In the genomic region with DNA sequence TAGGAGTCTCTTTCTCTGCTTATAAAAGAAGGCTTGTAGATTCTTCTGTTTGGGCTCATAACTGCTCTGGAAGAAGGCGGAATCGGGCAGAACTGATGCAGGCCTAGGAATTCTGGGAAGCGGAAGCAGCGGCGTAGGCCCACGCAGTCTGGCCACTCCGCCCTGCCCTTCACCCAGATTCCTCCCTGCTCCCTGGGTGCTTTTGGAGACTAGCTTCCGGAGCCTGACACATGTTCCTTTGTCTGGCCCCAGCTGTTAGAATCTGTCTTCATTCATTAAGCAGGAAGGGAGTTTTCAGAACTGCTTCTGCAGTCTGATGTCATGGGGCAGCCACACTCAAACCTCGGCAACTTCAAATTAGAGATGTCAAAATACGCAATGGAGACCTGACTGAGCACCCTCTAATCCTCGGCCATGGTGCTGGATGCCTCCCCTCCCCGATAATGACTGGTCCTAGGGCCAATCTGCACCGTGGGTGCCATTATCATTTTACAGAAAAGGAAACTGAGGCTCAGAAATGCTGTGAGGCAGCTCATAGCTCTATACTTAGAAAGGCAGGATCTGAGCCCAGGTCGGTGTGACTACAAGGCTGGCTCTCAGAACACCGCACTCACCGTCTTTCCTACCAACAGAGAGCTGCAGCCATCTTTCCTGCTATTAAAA, we compare ENCODE assay signal across 19 cellular contexts.
A peak's percentile ranks its signal among the peaks of the same experiment; 100 is the strongest.
DNase-seq lines count a peak whose midpoint lies in the region; ATAC-seq, FAIRE-seq and TF ChIP-seq lines count a peak whose summit lies in the region.
"Had no signal": no experiment of that assay in that cellular context is flagged by ENCODE, and none has a peak within 500 bp of the region (broad histone marks: within the 10 kb centered on the region; RNA-seq: fewer than 3 reads in every experiment).

No MANE protein-coding gene starts in this region.

- H2AFZ ChIP-seq in neuron (ENCODE audit: low read depth, low read length), result peak overlapping the region; percentile 39

- no peak overlapping the region for H3K27ac Mint-ChIP-seq in CD4-positive, alpha-beta T cell
- H3K27ac Mint-ChIP-seq: IgD-negative memory B cell had no signal

- H3K9me3 ChIP-seq in neuron (ENCODE audit: low read length), result peaks cover 3% of the 10 kb centered on the region
- H3K9me3 ChIP-seq in pancreas, result no peaks in the 10 kb centered on the region
- no peaks in the 10 kb centered on the region for H3K9me3 ChIP-seq in CD4-positive, alpha-beta T cell (ENCODE audit: control insufficient read depth, low read length)

- H3K9me3 Mint-ChIP-seq in CD4-positive, alpha-beta T cell, result no peaks in the 10 kb centered on the region

- H3K4me1 Mint-ChIP-seq in CD4-positive, alpha-beta T cell (ENCODE audit: low read depth), result no peaks in the 10 kb centered on the region
- H3K4me1 Mint-ChIP-seq: CD14-positive monocyte, IgD-negative memory B cell had no signal

- no peaks in the 10 kb centered on the region for H3K27me3 ChIP-seq in neuron (ENCODE audit: insufficient read depth, low read length)
- no peaks in the 10 kb centered on the region for H3K27me3 ChIP-seq in pancreas
- no peaks in the 10 kb centered on the region for H3K27me3 ChIP-seq in CD4-positive, alpha-beta T cell (ENCODE audit: control insufficient read depth, insufficient read depth, low read length)

- no peak for FAIRE-seq in pancreas (lab: Jason Lieb, UNC)
- FAIRE-seq: GM12878 had no signal

- no peaks in the 10 kb centered on the region for H3K27me3 Mint-ChIP-seq in CD4-positive, alpha-beta T cell
- H3K27me3 Mint-ChIP-seq: IgD-negative memory B cell had no signal

- intact Hi-C loops in Right ventricle myocardium superior (cut with DNase I) (no loop called here), cardiac septum (cut with DNase I) (loop anchor here (2.0 kb wide), 1 partner anchor 275 kb away; a partner anchor contains a TSS), left ventricle myocardium superior (cut with micrococcal nuclease) (no loop called here), pancreas (cut with DNase I) (no loop called here)
- intact Hi-C loops in CD4-positive, alpha-beta T cell (cut with DNase I, micrococcal nuclease), result loop anchor here in 1 of 2 experiments (10.0 kb wide), 1 partner anchor 281 kb away; no protein-coding TSS in a partner anchor

- POLR2A ChIA-PET in CD4-positive, alpha-beta T cell (lab: Charles Lee), result no interaction called here

- DNase-seq in Right ventricle myocardium superior (no peak), cardiac septum (ENCODE audit: low spot score) (no peak), left ventricle myocardium superior (no peak), pancreas (no peak), SIG-M5 treated with dmso at 0.1 percent for 504 hours (lab: John Stamatoyannopoulos, UW; ENCODE audit: unreplicated experiment) (no peak)
- DNase-seq in CD4-positive, alpha-beta T cell, result no peak
- DNase-seq: DMS53; MV-4-11; NCI-H1436; NCI-H2081; NCI-H524 treated with DMSO at 0.1 percent for 48 hours; NK-92 treated with Interleukin-12 subunit alpha and Interleukin-12 subunit beta, amount 100 ng/mL, for 24 hours had no signal

- 88 to 91% methylated on average over 16 of the region's 16 CpGs for WGBS in pancreas, 2 donors

- peak; percentile 25 for ATAC-seq in Right ventricle myocardium superior (ENCODE audit: poor library complexity)
- peak; percentile 88 for ATAC-seq in left ventricle myocardium superior
- no peak for ATAC-seq in pancreas
- no peak for ATAC-seq in CD4-positive, alpha-beta T cell (ENCODE audit: poor library complexity)
- no peak for ATAC-seq in GM19324 (IDR thresholded peaks at IDR 0.05; ENCODE audit: low FRiP score, unreplicated experiment)
- ATAC-seq: GM12878, SK-N-SH treated with all-trans-retinoic acid at 6 μM for 48 hours had no signal

- CTCF ChIA-PET in CD4-positive, alpha-beta T cell (lab: Charles Lee), result no interaction called here

- no peaks in the 10 kb centered on the region for H3K36me3 Mint-ChIP-seq in CD4-positive, alpha-beta T cell (ENCODE audit: low read depth)
- H3K36me3 Mint-ChIP-seq: CD14-positive monocyte, IgD-negative memory B cell had no signal

- no peaks in the 10 kb centered on the region for H3K36me3 ChIP-seq in neuron (ENCODE audit: insufficient read depth, low read length)
- no peaks in the 10 kb centered on the region for H3K36me3 ChIP-seq in pancreas

- H3K27ac ChIP-seq in pancreas, result no peak overlapping the region
- H3K27ac ChIP-seq in CD4-positive, alpha-beta T cell (ENCODE audit: low read depth, low read length), result no peak overlapping the region
- H3K27ac ChIP-seq: RWPE1 had no signal

- peaks cover 26% of the 10 kb centered on the region for H3K4me1 ChIP-seq in neuron (ENCODE audit: insufficient read depth, low read length)
- no peaks in the 10 kb centered on the region for H3K4me1 ChIP-seq in pancreas

- TF ChIP-seq CTCF in pancreas (IDR thresholded peaks at IDR 0.05), result no peak
- no peak for TF ChIP-seq CTCF in CD4-positive, alpha-beta T cell (IDR thresholded peaks at IDR 0.05)

- H3K4me3 ChIP-seq in neuron (ENCODE audit: low read length), result peak overlapping the region; percentile 28
- no peak overlapping the region for H3K4me3 ChIP-seq in pancreas
- H3K4me3 ChIP-seq: GM12878 had no signal

- no peak overlapping the region for H3K4me3 Mint-ChIP-seq in CD4-positive, alpha-beta T cell
- H3K4me3 Mint-ChIP-seq: CD14-positive monocyte, IgD-negative memory B cell had no signal

Comparison
In these comparisons a context has a peak if more than half of its experiments do, and no peak if none do; other contexts are left out.
1. ATAC-seq: peak in Right ventricle myocardium superior (single experiment) and left ventricle myocardium superior (single experiment); none in pancreas (0 of 4), CD4-positive, alpha-beta T cell (single experiment) and GM19324 (single experiment).